In the genomic region with DNA sequence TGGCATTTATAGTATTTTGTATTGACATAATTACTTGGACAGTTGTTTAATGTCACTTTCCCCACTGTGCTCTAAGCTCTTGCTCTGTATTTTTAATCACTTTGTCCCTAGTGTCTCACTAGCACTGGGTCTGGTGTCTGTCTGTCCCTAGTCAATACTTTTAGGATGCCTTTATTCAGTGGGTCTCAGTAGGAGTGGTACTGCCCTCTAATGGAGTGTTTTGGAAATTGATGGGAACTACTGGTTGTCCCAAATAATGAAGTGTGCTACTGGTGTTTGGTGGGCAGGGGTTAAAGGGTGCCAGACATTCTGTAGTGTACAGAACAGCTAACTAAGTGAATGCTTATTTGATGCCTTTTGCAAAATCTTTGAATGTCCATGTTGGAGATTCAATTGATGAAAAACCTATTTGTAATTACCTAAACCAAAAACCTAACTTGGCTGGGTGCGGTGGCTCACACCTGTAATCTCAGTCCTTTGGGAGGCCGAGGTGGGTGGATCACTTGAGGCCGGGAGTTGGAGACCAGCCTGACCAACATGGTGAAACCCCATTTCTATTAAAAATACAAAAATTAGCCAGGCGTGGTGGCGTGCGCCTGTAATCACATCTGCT, we compare ENCODE assay signal across 8 cellular contexts. TPM values are rescaled to one million over a fixed set of nuclear protein-coding genes. Genes with fewer than 3 reads are reported as not detected.
DNase-seq lines count a peak whose midpoint lies in the region; ATAC-seq, FAIRE-seq and TF ChIP-seq lines count a peak whose summit lies in the region.

No MANE protein-coding gene starts in this region.

- no peak for TF ChIP-seq POLR2A in HepG2 (IDR thresholded peaks at IDR 0.05; ENCODE audit: insufficient read depth in 1 of 2, low read depth in 2 of 2, low read length in 2 of 2)

- H2AFZ ChIP-seq in mammary epithelial cell (ENCODE audit: low read depth, low read length) (no peak overlapping the region), HepG2 (ENCODE audit: low read length) (no peak overlapping the region)

- TF ChIP-seq CTCF in mammary epithelial cell (conservative IDR thresholded peaks at IDR 0.05 in 1 of 2, IDR thresholded peaks at IDR 0.05 in 1 of 2; ENCODE audit: extremely low read depth in 1 of 2, insufficient read depth in 1 of 2, low read depth in 1 of 2, low read length in 2 of 2) (peak; percentile 68 to 75), HepG2 (CRISPR knock-in tag; IDR thresholded peaks at IDR 0.05) (peak; percentile 67)

- H3K4me2 ChIP-seq in mammary epithelial cell (ENCODE audit: insufficient read depth, low read depth, low read length) (no peak overlapping the region), HepG2 (ENCODE audit: low read depth, low read length) (no peak overlapping the region)

- H3K27ac ChIP-seq in mammary epithelial cell (ENCODE audit: insufficient read depth, low read depth, low read length) (no peak overlapping the region), HepG2 (ENCODE audit: extremely low read length, insufficient read depth, low read length) (no peak overlapping the region)

- CTCF ChIA-PET in mammary epithelial cell (lab: Charles Lee; ENCODE audit: low non-redundant PET): interaction anchor here (0.7 to 0.9 kb wide), 2 partner anchors 553 to 1428 kb away, joined by 4 to 6 read pairs; no protein-coding TSS in a partner anchor
- CTCF ChIA-PET in HepG2 (lab: Yijun Ruan, JAX; ENCODE audit: low intra/inter-chr PET ratio, low total read pairs): interaction anchor here (1.5 kb wide), 1 partner anchor 174 kb away, joined by 15 read pairs; no protein-coding TSS in a partner anchor

- peak; percentile 83 for FAIRE-seq in HepG2 (lab: Jason Lieb, UNC)

- H3K36me3 ChIP-seq in mammary epithelial cell (ENCODE audit: insufficient read depth, low read length) (no peaks in the 10 kb centered on the region), HepG2 (replicated peaks in 1 of 2; ENCODE audit: control insufficient read depth in 1 of 2, insufficient read depth in 2 of 2, low read length in 2 of 2) (no peaks in the 10 kb centered on the region)

- H3K9ac ChIP-seq in mammary epithelial cell (ENCODE audit: insufficient read depth, low read length): no peak overlapping the region
- no peak overlapping the region for H3K9ac ChIP-seq in HepG2 (ENCODE audit: insufficient read depth, low read depth, low read length)

- BruUV-seq in mammary epithelial cell (replicated peaks; lab: Mats Ljungman, UMichigan) (no TSS peak), HepG2 (replicated peaks; lab: Mats Ljungman, UMichigan) (no TSS peak)

- no peak for TF ChIP-seq EP300 in HepG2 (IDR thresholded peaks at IDR 0.05; ENCODE audit: low read depth in 2 of 2, low read length in 2 of 2)
- no peak for TF ChIP-seq EP300 in HepG2 (CRISPR knock-in tag; IDR thresholded peaks at IDR 0.05; ENCODE audit: borderline replicate concordance)

- in situ Hi-C loops in Caki2 (cut with HindIII; ENCODE audit: low pct_unique_long_range_greater_than_20kb, low sequenced_read_pairs): no loop called here
- in situ Hi-C loops in mammary epithelial cell (cut with MboI; ENCODE audit: low sequenced_read_pairs in 2 of 2): loop anchor here (5.0 to 10.0 kb wide), 2 partner anchors 75 to 172 kb away; no protein-coding TSS in a partner anchor
- in situ Hi-C loops in HepG2 (cut with HindIII; ENCODE audit: extremely low pct_ligation_motif_present, low pct_unique_long_range_greater_than_20kb): no loop called here

- dilution Hi-C loops in mammary epithelial cell (cut with HindIII; ENCODE audit: low sequenced_read_pairs): no loop called here

- H3K79me2 ChIP-seq in mammary epithelial cell (ENCODE audit: insufficient read depth, low read length): peaks cover 29% of the 10 kb centered on the region
- H3K79me2 ChIP-seq in HepG2 (ENCODE audit: insufficient read depth, low read length): no peaks in the 10 kb centered on the region

- no peaks in the 10 kb centered on the region for H3K9me3 ChIP-seq in mammary epithelial cell (replicated peaks; ENCODE audit: insufficient read depth, low read length)
- no peaks in the 10 kb centered on the region for H3K9me3 ChIP-seq in HepG2 (ENCODE audit: low read length)

- 85% methylated on average over 6 of the region's 6 CpGs for WGBS in mammary epithelial cell (ENCODE audit: low coverage, missing lambda C conversion rate)
- WGBS in HepG2 (ENCODE audit: low lambda C conversion rate): 63% methylated on average over 6 of the region's 6 CpGs

- DNase-seq in Caki2 (ENCODE audit: low read depth): peak; percentile 30
- peak; percentile 74 for DNase-seq in NCI-H69 (lab: John Stamatoyannopoulos, UW)
- peak; percentile 44 for DNase-seq in mammary epithelial cell
- peak; percentile 46 for DNase-seq in HepG2 (ENCODE audit: low spot score)
- DNase-seq in putamen (ENCODE audit: low spot score): no peak
- no peak for DNase-seq in cortex of kidney (lab: John Stamatoyannopoulos, UW)

- intact Hi-C loops in mammary epithelial cell (cut with micrococcal nuclease) (loop anchor here (1.0 kb wide), 4 partner anchors 34 to 405 kb away; no protein-coding TSS in a partner anchor), HepG2 (cut with micrococcal nuclease; ENCODE audit: unreplicated experiment) (loop anchor here (1.0 kb wide), 3 partner anchors 77 to 405 kb away; no protein-coding TSS in a partner anchor)

- peaks cover 20% of the 10 kb centered on the region for H3K4me1 ChIP-seq in mammary epithelial cell (ENCODE audit: insufficient read depth, low read length)
- no peaks in the 10 kb centered on the region for H3K4me1 ChIP-seq in HepG2 (ENCODE audit: insufficient read depth, low read length)

- POLR2A ChIA-PET in HepG2 (lab: Yijun Ruan, JAX): no interaction called here

- H3K4me3 ChIP-seq in mammary epithelial cell (replicated peaks in 1 of 3; ENCODE audit: insufficient read depth in 1 of 3, low read depth in 2 of 3, low read length in 3 of 3) (no peak overlapping the region), HepG2 (replicated peaks in 1 of 3; ENCODE audit: insufficient read depth in 1 of 3, low read depth in 2 of 3, low read length in 3 of 3) (no peak overlapping the region)

- TF ChIP-seq RAD21 in HepG2 (CRISPR knock-in tag; IDR thresholded peaks at IDR 0.05): no peak

- ATAC-seq in GM18907 (IDR thresholded peaks at IDR 0.05; ENCODE audit: unreplicated experiment) (peak; percentile 75), HG03103 (IDR thresholded peaks at IDR 0.05; ENCODE audit: low read depth, unreplicated experiment) (peak; percentile 90), HepG2 (peak; percentile 89)

- no peaks in the 10 kb centered on the region for H4K20me1 ChIP-seq in mammary epithelial cell (ENCODE audit: insufficient read depth, low read length)
- no peaks in the 10 kb centered on the region for H4K20me1 ChIP-seq in HepG2 (ENCODE audit: insufficient read depth, low read length)

- H3K27me3 ChIP-seq in mammary epithelial cell (ENCODE audit: insufficient read depth, low read length): no peaks in the 10 kb centered on the region
- H3K27me3 ChIP-seq in HepG2 (ENCODE audit: control insufficient read depth in 1 of 2, insufficient read depth in 2 of 2, low read length in 2 of 2): no peaks in the 10 kb centered on the region

TF ChIP-seq in HepG2, 621 proteins besides CTCF, POLR2A, EP300 and RAD21 (continues in another document):
- TF ChIP-seq ZNF232 (CRISPR knock-in tag; IDR thresholded peaks at IDR 0.05; ENCODE audit: borderline replicate concordance): no peak
- TF ChIP-seq ZNF44 (CRISPR knock-in tag; IDR thresholded peaks at IDR 0.05): no peak
- no peak for TF ChIP-seq TRIM24 (CRISPR knock-in tag; IDR thresholded peaks at IDR 0.05)
- no peak for TF ChIP-seq SAP130 (CRISPR knock-in tag; IDR thresholded peaks at IDR 0.05; ENCODE audit: low read depth)
- TF ChIP-seq STAG1 (CRISPR knock-in tag; IDR thresholded peaks at IDR 0.05): peak; percentile 56
- TF ChIP-seq, protein P1, sequence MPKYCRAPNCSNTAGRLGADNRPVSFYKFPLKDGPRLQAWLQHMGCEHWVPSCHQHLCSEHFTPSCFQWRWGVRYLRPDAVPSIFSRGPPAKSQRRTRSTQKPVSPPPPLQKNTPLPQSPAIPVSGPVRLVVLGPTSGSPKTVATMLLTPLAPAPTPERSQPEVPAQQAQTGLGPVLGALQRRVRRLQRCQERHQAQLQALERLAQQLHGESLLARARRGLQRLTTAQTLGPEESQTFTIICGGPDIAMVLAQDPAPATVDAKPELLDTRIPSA (CRISPR knock-in tag; IDR thresholded peaks at IDR 0.05; ENCODE audit: borderline replicate concordance): no peak
- no peak for TF ChIP-seq ZKSCAN8 (CRISPR knock-in tag; IDR thresholded peaks at IDR 0.05; ENCODE audit: borderline replicate concordance)
- TF ChIP-seq CREB1 (IDR thresholded peaks at IDR 0.05): no peak
- TF ChIP-seq CREB1 (CRISPR knock-in tag; IDR thresholded peaks at IDR 0.05): no peak
- TF ChIP-seq ZNF121 (CRISPR knock-in tag; IDR thresholded peaks at IDR 0.05): no peak
- TF ChIP-seq MBD4 (IDR thresholded peaks at IDR 0.05; ENCODE audit: borderline replicate concordance, low read length): no peak
- no peak for TF ChIP-seq ZNF879 (CRISPR knock-in tag; IDR thresholded peaks at IDR 0.05)

RNA-seq across cellular contexts. Expression of a gene that starts 33.3 kb away (rescaled TPM):
- total RNA-seq in Caki2 (2014; rRNA removed; shearing (Covaris generic); ENCODE audit: low replicate concordance): 4.6 and 10.4 TPM in 2 replicates
- total RNA-seq in mammary epithelial cell: 10 to 100 TPM; 23.9 to 43.3 TPM
- 6.8 TPM for polyA plus RNA-seq in mammary epithelial cell
- polyA minus RNA-seq in mammary epithelial cell: 46.0 TPM
- total RNA-seq in HepG2 (2016; rRNA removed; fragmentation: Illumina TruSeq; extraction: Trizol): 0.66 and 0.71 TPM in 2 replicates
- total RNA-seq in HepG2 (2016; cell fraction: cytosol; rRNA removed; fragmentation: Illumina TruSeq; extraction: Trizol; ENCODE audit: low read depth): 1.3 and 1.9 TPM in 2 replicates
- total RNA-seq in HepG2 (2016; cell fraction: insoluble cytoplasmic fraction; rRNA removed; fragmentation: Illumina TruSeq; extraction: Trizol): 1.0 and 1.3 TPM in 2 replicates
- total RNA-seq in HepG2 (2016; cell fraction: membrane; rRNA removed; fragmentation: Illumina TruSeq; extraction: Trizol): 0.74 and 1.5 TPM in 2 replicates
- total RNA-seq in HepG2 (2016; cell fraction: nucleus; rRNA removed; fragmentation: Illumina TruSeq; extraction: Trizol): 1.3 and 1.6 TPM in 2 replicates
- polyA plus RNA-seq in HepG2 (2011; rRNA removed): 0.16 and 0.26 TPM in 2 replicates
- 0.07 and 0.14 TPM in 2 replicates for polyA plus RNA-seq in HepG2 (2011; cell fraction: cytosol; rRNA removed)
- polyA plus RNA-seq in HepG2 (2011; cell fraction: nucleus; rRNA removed): 0.06 and 0.64 TPM in 2 replicates
- 0.27 and 0.28 TPM in 2 replicates for polyA plus RNA-seq in HepG2 (2012)
- polyA plus RNA-seq in HepG2 (2016; cell fraction: cytosol; fragmentation: Illumina TruSeq; extraction: Trizol; ENCODE audit: low read depth): 0.12 and 0.19 TPM in 2 replicates
- 0.29 and 1.1 TPM in 2 replicates for polyA plus RNA-seq in HepG2 (2016; cell fraction: insoluble cytoplasmic fraction; fragmentation: Illumina TruSeq; extraction: Trizol; ENCODE audit: low read depth)
- polyA plus RNA-seq in HepG2 (2016; cell fraction: membrane; fragmentation: Illumina TruSeq; extraction: Trizol; ENCODE audit: low read depth): 0.07 and 0.38 TPM in 2 replicates
- 0.18 and 1.0 TPM in 2 replicates for polyA plus RNA-seq in HepG2 (2016; cell fraction: nucleus; fragmentation: Illumina TruSeq; extraction: Trizol; ENCODE audit: insufficient read depth, low read depth)
- 0.32 and 39.9 TPM in 2 replicates for polyA minus RNA-seq in HepG2 (2011; rRNA and poly(A)+ RNA removed; ENCODE audit: low replicate concordance)
- polyA minus RNA-seq in HepG2 (2011; cell fraction: cytosol; rRNA and poly(A)+ RNA removed): 0.09 and 0.30 TPM in 2 replicates
- polyA minus RNA-seq in HepG2 (2011; cell fraction: nucleus; rRNA and poly(A)+ RNA removed): 3.6 and 5.2 TPM in 2 replicates

Comparison
In these comparisons a context has a peak if more than half of its experiments do, and no peak if none do; other contexts are left out.
1. DNase-seq: peak in Caki2 (single experiment), NCI-H69 (single experiment), mammary epithelial cell (single experiment) and HepG2 (single experiment); none in putamen (single experiment) and cortex of kidney (single experiment).
2. in situ Hi-C loops: an anchor here in mammary epithelial cell (5.0 to 10.0 kb wide); none called in Caki2 and HepG2.
3. Peak in every context shown above with its lines, with median percentiles within 50 percentile points of each other: ATAC-seq.